Comparison of ENCODE assay signal across 11 cellular contexts in the genomic region with DNA sequence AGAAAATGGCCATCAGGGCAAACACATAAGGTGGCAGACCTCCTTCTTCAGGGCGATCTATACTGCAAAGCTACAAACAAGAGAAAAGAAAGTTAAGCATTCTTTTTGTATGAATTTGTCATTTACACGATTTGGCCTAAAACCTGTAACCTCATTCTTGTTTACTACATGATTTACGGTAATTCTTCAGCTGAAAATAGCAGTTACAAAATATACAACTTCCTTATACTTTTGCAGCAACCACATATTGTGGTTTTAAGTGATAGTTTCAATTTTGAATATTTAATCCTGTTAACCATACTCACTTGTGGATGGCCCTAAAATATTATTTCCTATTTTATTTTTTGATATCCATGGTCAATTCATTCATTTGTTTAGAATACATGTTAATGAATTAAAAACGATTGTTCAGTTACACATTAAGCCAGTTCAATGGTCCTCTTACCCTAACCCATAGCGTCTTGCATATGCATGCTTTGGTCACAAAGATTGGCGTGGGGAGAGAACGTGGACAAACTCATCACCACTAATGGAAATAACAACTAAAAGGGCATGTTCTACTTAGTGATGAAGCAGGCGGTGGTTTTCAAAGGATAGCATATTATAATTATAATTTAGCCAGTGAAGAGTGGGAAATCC. TPM values are rescaled to one million over a fixed set of nuclear protein-coding genes. Genes with fewer than 3 reads are reported as not detected.
DNase-seq lines count a peak whose midpoint lies in the region; ATAC-seq and TF ChIP-seq lines count a peak whose summit lies in the region.
"Had no signal": no experiment of that assay in that cellular context is flagged by ENCODE, and none has a peak within 500 bp of the region (broad histone marks: within the 10 kb centered on the region; RNA-seq: fewer than 3 reads in every experiment).

No MANE protein-coding gene starts in this region.

- peak; percentile 25 for DNase-seq in central memory CD4-positive, alpha-beta T cell
- DNase-seq in trophoblast cell = no peak
- DNase-seq in coronary artery (ENCODE audit: low spot score) = no peak
- DNase-seq in suprapubic skin (ENCODE audit: low spot score in 2 of 2) = no peak
- no peak for DNase-seq in cerebellum (ENCODE audit: low spot score)
- DNase-seq: activated effector memory CD4-positive, alpha-beta T cell treated with anti-CD3 and anti-CD28 coated beads, Interleukin-2, amount 50 U/mL, for 16 hours; NCI-H526; occipital lobe had no signal

- TF ChIP-seq CTCF in Loucy (conservative IDR thresholded peaks at IDR 0.05; ENCODE audit: low read length) (no peak), coronary artery (IDR thresholded peaks at IDR 0.05) (no peak), suprapubic skin (IDR thresholded peaks at IDR 0.05) (no peak)

- H3K4me3 ChIP-seq in BLaER1 treated with 17β-estradiol and CSF1 and Interleukin-3, amounts not matched to agents 10 nM and 100 nM = peak overlapping the region in 1 of 10 experiments; percentile 27; a peak in 3 of 20 replicates
- H3K4me3 ChIP-seq in Loucy (ENCODE audit: low read length, poor library complexity, severe bottlenecking) (peak overlapping the region; percentile 58), trophoblast cell (ENCODE audit: low read depth, low read length) (no peak overlapping the region), coronary artery (no peak overlapping the region), suprapubic skin (no peak overlapping the region)

- ATAC-seq in GM19035 (IDR thresholded peaks at IDR 0.05; ENCODE audit: unreplicated experiment) = peak; percentile 51

- TF ChIP-seq POLR2A in suprapubic skin (IDR thresholded peaks at IDR 0.05) = no peak

- H3K36me3 ChIP-seq in BLaER1 treated with 17β-estradiol and CSF1 and Interleukin-3, amounts not matched to agents 10 nM and 100 nM = peaks cover 93 to 100% (median 98%) of the 10 kb centered on the region in 11 experiments
- peaks cover 67% of the 10 kb centered on the region for H3K36me3 ChIP-seq in Loucy (ENCODE audit: insufficient read depth, low read length)
- peaks cover 5 to 26% of the 10 kb centered on the region in 2 experiments for H3K36me3 ChIP-seq in trophoblast cell (ENCODE audit: control insufficient read depth in 1 of 2, insufficient read depth in 2 of 2, low read length in 2 of 2)
- H3K36me3 ChIP-seq in suprapubic skin = peaks cover 96% of the 10 kb centered on the region

- H3K9me2 ChIP-seq in Loucy (replicated peaks; ENCODE audit: low read depth, low read length) = no peaks in the 10 kb centered on the region

- peaks cover 0 to 15% (median 0%) of the 10 kb centered on the region in 11 experiments; a peak in 3 of 22 replicates for H3K9me3 ChIP-seq in BLaER1 treated with 17β-estradiol and CSF1 and Interleukin-3, amounts not matched to agents 10 nM and 100 nM (replicated peaks in 1 of 11)
- H3K9me3 ChIP-seq in Loucy (ENCODE audit: insufficient read depth, low read depth, low read length) (no peaks in the 10 kb centered on the region), trophoblast cell (ENCODE audit: insufficient read depth, low read depth, low read length) (no peaks in the 10 kb centered on the region), suprapubic skin (no peaks in the 10 kb centered on the region)

- H3K27ac ChIP-seq in BLaER1 treated with 17β-estradiol and CSF1 and Interleukin-3, amounts not matched to agents 10 nM and 100 nM = peak overlapping the region in 9 of 11 experiments; percentile 14 to 71 (median 58); a peak in 17 of 22 replicates
- no peak overlapping the region for H3K27ac ChIP-seq in trophoblast cell (ENCODE audit: low read depth, low read length)
- no peak overlapping the region for H3K27ac ChIP-seq in coronary artery
- no peak overlapping the region for H3K27ac ChIP-seq in suprapubic skin

- no peak overlapping the region for H2AFZ ChIP-seq in Loucy (ENCODE audit: low read length)
- H2AFZ ChIP-seq in trophoblast cell (ENCODE audit: insufficient read depth, low read length, poor library complexity) = no peak overlapping the region

- H3K4me2 ChIP-seq in BLaER1 treated with 17β-estradiol and CSF1 and Interleukin-3, amounts not matched to agents 10 nM and 100 nM = peak overlapping the region; percentile 63 to 84 (median 71)
- H3K4me2 ChIP-seq in Loucy (ENCODE audit: low read depth, low read length, poor library complexity, severe bottlenecking) (peak overlapping the region; percentile 66), trophoblast cell (ENCODE audit: low read length) (no peak overlapping the region)

- H2BK12ac ChIP-seq in trophoblast cell (ENCODE audit: low read length) = no peak overlapping the region

- H3K4me1 ChIP-seq in BLaER1 treated with 17β-estradiol and CSF1 and Interleukin-3, amounts not matched to agents 10 nM and 100 nM = peaks cover 17 to 58% (median 34%) of the 10 kb centered on the region in 10 experiments
- peaks cover 17% of the 10 kb centered on the region for H3K4me1 ChIP-seq in Loucy (ENCODE audit: insufficient read depth, low read length, poor library complexity, severe bottlenecking)
- no peaks in the 10 kb centered on the region for H3K4me1 ChIP-seq in trophoblast cell (ENCODE audit: control insufficient read depth in 1 of 2, insufficient read depth in 2 of 2, low read length in 2 of 2)
- no peaks in the 10 kb centered on the region for H3K4me1 ChIP-seq in suprapubic skin

- WGBS in trophoblast cell (ENCODE audit: extremely low coverage, insufficient coverage, insufficient read length) = no CpG with 5 or more reads among the region's 8 CpGs
- WGBS in suprapubic skin = 86% methylated on average over 8 of the region's 8 CpGs

- H3K79me1 ChIP-seq in trophoblast cell (ENCODE audit: low read length) = no peaks in the 10 kb centered on the region

- no peak overlapping the region for H4K91ac ChIP-seq in trophoblast cell (ENCODE audit: low read depth, low read length)

- peaks cover 0 to 98% (median 0%) of the 10 kb centered on the region in 11 experiments; a peak in 5 of 22 replicates for H4K20me1 ChIP-seq in BLaER1 treated with 17β-estradiol and CSF1 and Interleukin-3, amounts not matched to agents 10 nM and 100 nM
- no peaks in the 10 kb centered on the region for H4K20me1 ChIP-seq in Loucy (ENCODE audit: insufficient read depth, low read length, poor library complexity, severe bottlenecking)

- no peak for TF ChIP-seq EP300 in suprapubic skin (IDR thresholded peaks at IDR 0.05)

- H2BK120ac ChIP-seq in trophoblast cell (ENCODE audit: insufficient read depth, low read length, poor library complexity) = no peak overlapping the region

- H3K14ac ChIP-seq in trophoblast cell (ENCODE audit: low read length) = no peak overlapping the region

- no peak overlapping the region for H3K4ac ChIP-seq in trophoblast cell (ENCODE audit: low read depth, low read length)

- H3K18ac ChIP-seq in trophoblast cell (ENCODE audit: low read length) = no peak overlapping the region

- no peaks in the 10 kb centered on the region for H3F3A ChIP-seq in Loucy (ENCODE audit: low read depth)

- H2AK5ac ChIP-seq in trophoblast cell (ENCODE audit: low read length) = no peak overlapping the region

- H3K27me3 ChIP-seq in BLaER1 treated with 17β-estradiol and CSF1 and Interleukin-3, amounts not matched to agents 10 nM and 100 nM = no peaks in the 10 kb centered on the region
- H3K27me3 ChIP-seq in Loucy (ENCODE audit: insufficient read depth, low read length, poor library complexity, severe bottlenecking) (no peaks in the 10 kb centered on the region), trophoblast cell (ENCODE audit: insufficient read depth, low read length) (no peaks in the 10 kb centered on the region), suprapubic skin (no peaks in the 10 kb centered on the region)

- H3K9ac ChIP-seq in BLaER1 treated with 17β-estradiol and CSF1 and Interleukin-3, amounts not matched to agents 10 nM and 100 nM = no peak overlapping the region
- H3K9ac ChIP-seq in Loucy (ENCODE audit: low read depth, low read length, poor library complexity, severe bottlenecking) (no peak overlapping the region), trophoblast cell (ENCODE audit: low read length) (no peak overlapping the region)

- H4K8ac ChIP-seq in trophoblast cell (ENCODE audit: low read depth, low read length) = no peak overlapping the region

- no peak overlapping the region for H4K12ac ChIP-seq in trophoblast cell (ENCODE audit: low read depth, low read length)

- H3K79me2 ChIP-seq in Loucy (ENCODE audit: insufficient read depth, low read length) (no peaks in the 10 kb centered on the region), trophoblast cell (ENCODE audit: control insufficient read depth, insufficient read depth, low read length, poor library complexity) (no peaks in the 10 kb centered on the region)

- no peak overlapping the region for H2BK5ac ChIP-seq in trophoblast cell (ENCODE audit: low read depth, low read length, poor library complexity)

- H3K23ac ChIP-seq in trophoblast cell (ENCODE audit: low read length) = no peak overlapping the region

RNA-seq across cellular contexts. Expression of a gene that starts 16.6 kb away (rescaled TPM):
- 35.4 and 39.4 TPM in 2 replicates for polyA plus RNA-seq in trophoblast cell (2013)
- total RNA-seq in suprapubic skin (100 to 1,000 TPM in 1 of 4 donors, 10 to 100 TPM in 3; 64.4 to 147 (median 82.1) TPM), cerebellum (34.4 TPM)

RNA-seq across cellular contexts. Expression of a gene that starts 55.2 kb away (rescaled TPM):
- polyA plus RNA-seq in trophoblast cell (2013) = 29.1 and 30.5 TPM in 2 replicates
- total RNA-seq in suprapubic skin (10 to 100 TPM; 33.0 to 38.0 (median 33.9) TPM), cerebellum (55.4 TPM)

Comparison
In these comparisons a context has a peak if more than half of its experiments do, and no peak if none do; other contexts are left out.
1. H3K27ac ChIP-seq: peak in BLaER1 treated with 17β-estradiol and CSF1 and Interleukin-3, amounts not matched to agents 10 nM and 100 nM (9 of 11); none in trophoblast cell (single experiment), coronary artery (0 of 2) and suprapubic skin (single experiment).